Comparison of ENCODE assay signal across 23 cellular contexts in genomic region chr13:44407379-44407778, GRCh38. TPM values are rescaled to one million over a fixed set of nuclear protein-coding genes. Genes with fewer than 3 reads are reported as not detected.
DNase-seq lines count a peak whose midpoint lies in the region; ATAC-seq and TF ChIP-seq lines count a peak whose summit lies in the region.
"Had no signal": no experiment of that assay in that cellular context is flagged by ENCODE, and none has a peak within 500 bp of the region (broad histone marks: within the 10 kb centered on the region; RNA-seq: fewer than 3 reads in every experiment).

No MANE protein-coding gene starts in this region.

- H3K14ac ChIP-seq in neuronal stem cell (ENCODE audit: low read length), result no peak overlapping the region

- no peak overlapping the region for H2BK12ac ChIP-seq in neuronal stem cell (ENCODE audit: low read length)

- no peak overlapping the region for H3K9ac ChIP-seq in HCT116 (ENCODE audit: low read length)
- no peak overlapping the region for H3K9ac ChIP-seq in neuronal stem cell (ENCODE audit: low read depth, low read length, poor library complexity)
- H3K9ac ChIP-seq: KMS-11 had no signal

- H3K27me3 ChIP-seq in GM23338 (ENCODE audit: insufficient read depth) (no peaks in the 10 kb centered on the region), HCT116 (ENCODE audit: insufficient read depth, low read length) (no peaks in the 10 kb centered on the region), neuronal stem cell (ENCODE audit: control insufficient read depth in 3 of 3, insufficient read depth in 3 of 3, low read depth in 1 of 3, low read length in 3 of 3) (no peaks in the 10 kb centered on the region)

- H3K4me1 ChIP-seq in GM23338 (ENCODE audit: insufficient read depth) (peaks cover 58% of the 10 kb centered on the region), HCT116 (ENCODE audit: control insufficient read depth in 1 of 2, insufficient read depth in 2 of 2, low read length in 2 of 2) (peaks cover 14 to 27% of the 10 kb centered on the region in 2 experiments), neuronal stem cell (ENCODE audit: control insufficient read depth in 2 of 2, insufficient read depth in 1 of 2, low read depth in 1 of 2, low read length in 2 of 2) (peaks cover 27 to 32% of the 10 kb centered on the region in 2 donors)
- H3K4me1 ChIP-seq: SJCRH30 had no signal

- no peak overlapping the region for H4K8ac ChIP-seq in neuronal stem cell (ENCODE audit: low read depth, low read length)

- H3K4me1 Mint-ChIP-seq in GM23338 (peaks cover 57% of the 10 kb centered on the region), nephron (peaks cover 44% of the 10 kb centered on the region)

- H3K27ac Mint-ChIP-seq in GM23338 (no peak overlapping the region), nephron (peak overlapping the region in 2 of 3 experiments; percentile 28 to 49)

- H3K9me3 ChIP-seq in HCT116 (ENCODE audit: control insufficient read depth in 1 of 2, insufficient read depth in 1 of 2, low read depth in 1 of 2, low read length in 2 of 2) (no peaks in the 10 kb centered on the region), neuronal stem cell (replicated peaks in 1 of 2; ENCODE audit: control insufficient read depth in 2 of 2, insufficient read depth in 1 of 2, low read depth in 1 of 2, low read length in 2 of 2) (no peaks in the 10 kb centered on the region)
- H3K9me3 ChIP-seq: SJCRH30 had no signal

- H2AFZ ChIP-seq in GM23338 (no peak overlapping the region), HCT116 (ENCODE audit: low read depth, low read length, poor library complexity, severe bottlenecking) (no peak overlapping the region), neuronal stem cell (ENCODE audit: low read length) (no peak overlapping the region)

- DNase-seq in GM23338 (ENCODE audit: low spot score), result peak; percentile 41
- DNase-seq in HCT116 (ENCODE audit: low read depth, low spot score), result no peak
- no peak for DNase-seq in effector CD8-positive, alpha-beta T cell (lab: John Stamatoyannopoulos, UW)
- DNase-seq in neuronal stem cell (ENCODE audit: low spot score), result no peak
- DNase-seq: C1 segment of cervical spinal cord; CD4-positive, alpha-beta memory T cell; COR-L47; EL; GDM1; IMR-90; MM.1S; NCI-H1694 treated with DMSO at 0.1 percent for 48 hours; NCI-H2171 treated with DMSO at 0.1 percent for 48 hours; NCI-H524; NCI-H774; SJCRH30 had no signal

- no TSS peak for BruUV-seq in HCT116 (replicated peaks; lab: Mats Ljungman, UMichigan)

- POLR2A ChIA-PET in HCT116 (lab: Charles Lee), result no interaction called here

- no peak for TF ChIP-seq POLR2A in HCT116 (IDR thresholded peaks at IDR 0.05; ENCODE audit: borderline replicate concordance, extremely low read depth, insufficient read depth, insufficient read length)

- RAD21 ChIA-PET in HCT116 (lab: Charles Lee; ENCODE audit: low non-redundant PET in 1 of 2, low total read pairs in 2 of 2, uncharacterized antibody in 2 of 2, unreplicated experiment in 2 of 2), result no interaction called here

- WGBS in neuronal stem cell (ENCODE audit: extremely low coverage in 2 of 2, insufficient read length in 2 of 2, insufficient replicate concordance in 1 of 2), 2 donors, result no CpG with 5 or more reads among the region's 3 CpGs

- H2AK5ac ChIP-seq in neuronal stem cell (ENCODE audit: low read depth, low read length), result no peak overlapping the region

- H3K9me2 ChIP-seq in GM23338 (ENCODE audit: insufficient read depth), result no peaks in the 10 kb centered on the region
- no peaks in the 10 kb centered on the region for H3K9me2 ChIP-seq in HCT116 (ENCODE audit: insufficient read depth)

- H3K27me3 Mint-ChIP-seq in GM23338 (ENCODE audit: insufficient read depth, low read depth, poor library complexity) (peaks cover 14% of the 10 kb centered on the region), nephron (ENCODE audit: low read depth) (peaks cover 19% of the 10 kb centered on the region)

- no peak overlapping the region for H2BK15ac ChIP-seq in neuronal stem cell (ENCODE audit: low read length)

- H3K4me2 ChIP-seq in GM23338 (peak overlapping the region; percentile 15; the same call in 1 of the 2 replicates), HCT116 (ENCODE audit: low read length) (no peak overlapping the region), neuronal stem cell (ENCODE audit: insufficient read depth, low read length, poor library complexity, severe bottlenecking) (no peak overlapping the region)
- H3K4me2 ChIP-seq: KMS-11 had no signal

- H3K27ac ChIP-seq in GM23338 (ENCODE audit: low read depth), result no peak overlapping the region
- no peak overlapping the region for H3K27ac ChIP-seq in HCT116 (ENCODE audit: low read depth, low read length)
- peak overlapping the region; percentile 100; the same call in 1 of the 2 replicates for H3K27ac ChIP-seq in VCaP
- no peak overlapping the region for H3K27ac ChIP-seq in neuronal stem cell (replicated peaks; ENCODE audit: low read length)
- H3K27ac ChIP-seq: KMS-11, SJCRH30 had no signal

- H3K9me3 Mint-ChIP-seq in GM23338 (no peaks in the 10 kb centered on the region), nephron (no peaks in the 10 kb centered on the region)
- H3K9me3 Mint-ChIP-seq: CD4-positive, alpha-beta memory T cell had no signal

- H4K20me1 ChIP-seq in GM23338 (replicated peaks; ENCODE audit: insufficient read depth) (no peaks in the 10 kb centered on the region), HCT116 (ENCODE audit: insufficient read depth) (no peaks in the 10 kb centered on the region)

- TF ChIP-seq RAD21 in HCT116 (IDR thresholded peaks at IDR 0.05; ENCODE audit: low read depth), result peak; percentile 23; the same call in 1 of the 2 replicates

- no peak overlapping the region for H4K91ac ChIP-seq in neuronal stem cell (ENCODE audit: low read depth, low read length, poor library complexity)

- no peak overlapping the region for H3K4ac ChIP-seq in neuronal stem cell (ENCODE audit: low read length)

- CTCF ChIA-PET in HCT116 (lab: Charles Lee), result no interaction called here

- TF ChIP-seq CTCF in GM23338 (conservative IDR thresholded peaks at IDR 0.05; ENCODE audit: low read depth in 2 of 2) (0 out of 4 replicates have a peak, but pooled peaks of 1 of the 2 experiments have one; percentile 9), HCT116 (IDR thresholded peaks at IDR 0.05 in 2 of 3, conservative IDR thresholded peaks at IDR 0.05 in 1 of 3; ENCODE audit: borderline replicate concordance in 1 of 3, insufficient read depth in 1 of 3, low read depth in 2 of 3, low read length in 2 of 3) (no peak), VCaP (conservative IDR thresholded peaks at IDR 0.05) (no peak), nephron (IDR thresholded peaks at IDR 0.05; ENCODE audit: unreplicated experiment in 3 of 3) (no peak)

- H3K4me3 Mint-ChIP-seq in GM23338, result no peak overlapping the region
- no peak overlapping the region for H3K4me3 Mint-ChIP-seq in nephron
- H3K4me3 Mint-ChIP-seq: CD4-positive, alpha-beta memory T cell had no signal

- H3K79me1 ChIP-seq in neuronal stem cell (ENCODE audit: low read depth, low read length), result no peaks in the 10 kb centered on the region

- H3K4me3 ChIP-seq in GM23338, result no peak overlapping the region
- H3K4me3 ChIP-seq in HCT116 (replicated peaks in 1 of 2; ENCODE audit: low read depth in 1 of 2, low read length in 2 of 2), result no peak overlapping the region
- H3K4me3 ChIP-seq in neuronal stem cell (ENCODE audit: low read length in 2 of 2), result no peak overlapping the region
- H3K4me3 ChIP-seq: GM12878, SJCRH30 had no signal

- no peak overlapping the region for H2BK120ac ChIP-seq in neuronal stem cell (ENCODE audit: low read depth, low read length)

- H3K23ac ChIP-seq in neuronal stem cell (ENCODE audit: low read depth, low read length, poor library complexity), result no peak overlapping the region

- H3K18ac ChIP-seq in neuronal stem cell (ENCODE audit: low read length), result no peak overlapping the region

- H3K79me2 ChIP-seq in GM23338 (replicated peaks; ENCODE audit: insufficient read depth), result no peaks in the 10 kb centered on the region
- H3K79me2 ChIP-seq in HCT116 (ENCODE audit: insufficient read depth, low read length), result no peaks in the 10 kb centered on the region

- 0 out of 2 replicates have a peak, but pooled peaks cover 2% of the 10 kb centered on the region for H3F3A ChIP-seq in GM23338 (replicated peaks; ENCODE audit: low read depth)

- ATAC-seq in GM23338 (no peak), HCT116 (peak; percentile 28; the same call in 1 of the 2 replicates), GM21447 (IDR thresholded peaks at IDR 0.05; ENCODE audit: unreplicated experiment) (no peak)
- ATAC-seq: GM12878, Right ventricle myocardium inferior, SK-N-SH treated with all-trans-retinoic acid at 6 μM for 48 hours had no signal

- H3K36me3 ChIP-seq in GM23338 (ENCODE audit: insufficient read depth) (no peaks in the 10 kb centered on the region), HCT116 (ENCODE audit: control insufficient read depth in 1 of 2, insufficient read depth in 2 of 2, low read length in 2 of 2) (no peaks in the 10 kb centered on the region), neuronal stem cell (replicated peaks in 1 of 2; ENCODE audit: control insufficient read depth in 2 of 2, insufficient read depth in 2 of 2, low read length in 2 of 2) (no peaks in the 10 kb centered on the region)
- H3K36me3 ChIP-seq: SJCRH30 had no signal

- intact Hi-C loops in HCT116 (cut with micrococcal nuclease), result no loop called here

- H3K36me3 Mint-ChIP-seq in GM23338 (ENCODE audit: low read depth) (0 out of 3 replicates have a peak, but pooled peaks cover under 1% of the 10 kb centered on the region), nephron (ENCODE audit: low read depth) (no peaks in the 10 kb centered on the region)
- H3K36me3 Mint-ChIP-seq: CD4-positive, alpha-beta memory T cell had no signal

- no peak overlapping the region for H2BK5ac ChIP-seq in neuronal stem cell (ENCODE audit: low read length)

TF ChIP-seq in GM23338, 12 proteins besides CTCF, POLR2A, EP300 and RAD21:
- TF ChIP-seq NANOG (IDR thresholded peaks at IDR 0.05; ENCODE audit: borderline replicate concordance), result no peak
- no peak for TF ChIP-seq EZH2 (IDR thresholded peaks at IDR 0.05; ENCODE audit: low read depth, unreplicated experiment)

TF ChIP-seq in HCT116, 20 proteins besides CTCF, POLR2A, EP300 and RAD21 (continues in another document):
- TF ChIP-seq EGR1 (IDR thresholded peaks at IDR 0.05; ENCODE audit: low read depth) (no peak), EZH2phosphoT487 (IDR thresholded peaks at IDR 0.05; ENCODE audit: borderline replicate concordance) (no peak)

RNA-seq across cellular contexts. Expression of gene SERP2, which starts 33.8 kb away (rescaled TPM):
- 0.59 and 3.4 TPM in 2 replicates for total RNA-seq in GM23338 (2014; rRNA removed; shearing (Covaris generic))
- polyA plus RNA-seq in GM23338 (2016; fragmentation: Nextera tagmentation; extraction: Ambion mirVana), result 2.9 and 3.4 TPM in 2 replicates
- not detected for total RNA-seq in HCT116 (2021; ENCODE audit: unreplicated experiment)
- polyA plus RNA-seq in HCT116 (2012), result not detected in 2 replicates
- 5.6 TPM for polyA plus RNA-seq in neuronal stem cell (2013, experiment 1 of 2)
- 5.1 TPM for polyA plus RNA-seq in neuronal stem cell (2013, experiment 2 of 2)
- total RNA-seq: CD4-positive, alpha-beta memory T cell; GM12878; SJCRH30 had no signal
- polyA plus RNA-seq: CD4-positive, alpha-beta memory T cell; GM12878 had no signal
